ENCODE assay signal across 11 cellular contexts in genomic region chr16:54926166-54926838, GRCh38. TPM values are rescaled to one million over a fixed set of nuclear protein-coding genes. Genes with fewer than 3 reads are reported as not detected.
A peak's percentile ranks its signal among the peaks of the same experiment; 100 is the strongest.
DNase-seq lines count a peak whose midpoint lies in the region; ATAC-seq and TF ChIP-seq lines count a peak whose summit lies in the region.
"Had no signal": no experiment of that assay in that cellular context is flagged by ENCODE, and none has a peak within 500 bp of the region (broad histone marks: within the 10 kb centered on the region; RNA-seq: fewer than 3 reads in every experiment).

No MANE protein-coding gene starts in this region.

- no peak for ATAC-seq in HG02973 (IDR thresholded peaks at IDR 0.05; ENCODE audit: unreplicated experiment)
- ATAC-seq in activated CD8-positive, alpha-beta memory T cell treated with anti-CD3 and anti-CD28 coated beads, Interleukin-2, amount 10 ng/mL, durations not matched to agents 7 days and 5 days: no peak

- H3K36me3 Mint-ChIP-seq in activated CD8-positive, alpha-beta memory T cell treated with anti-CD3 and anti-CD28 coated beads, Interleukin-2, amount 10 ng/mL, durations not matched to agents 7 days and 5 days: peaks cover 4% of the 10 kb centered on the region
- H3K36me3 Mint-ChIP-seq in activated naive CD8-positive, alpha-beta T cell treated with anti-CD3 and anti-CD28 coated beads for 36 hours: peaks cover 11% of the 10 kb centered on the region

- no peaks in the 10 kb centered on the region for H3K9me2 ChIP-seq in OCI-LY7 (ENCODE audit: insufficient read depth, low read length)

- no peak for TF ChIP-seq CTCF in A673 (conservative IDR thresholded peaks at IDR 0.05; ENCODE audit: low read depth, low read length)
- no peak for TF ChIP-seq CTCF in HL-60 (IDR thresholded peaks at IDR 0.05; ENCODE audit: insufficient read depth, low read length)
- no peak for TF ChIP-seq CTCF in OCI-LY7 (conservative IDR thresholded peaks at IDR 0.05; ENCODE audit: low read length)
- TF ChIP-seq CTCF in foreskin fibroblast (IDR thresholded peaks at IDR 0.05; ENCODE audit: low read depth, low read length): no peak

- H3K4me3 ChIP-seq in A673 (ENCODE audit: low read depth, low read length, poor library complexity, severe bottlenecking): peak overlapping the region; percentile 88
- 0 out of 2 replicates have a peak overlapping the region, but pooled peaks have one; percentile 59 for H3K4me3 ChIP-seq in HL-60 (replicated peaks; ENCODE audit: insufficient read depth, low read length)
- peak overlapping the region; percentile 91 for H3K4me3 ChIP-seq in OCI-LY7 (ENCODE audit: low read depth, low read length, poor library complexity, severe bottlenecking)
- peak overlapping the region; percentile 16 to 95 for H3K4me3 ChIP-seq in foreskin fibroblast (ENCODE audit: low read depth in 1 of 2, low read length in 2 of 2)

- H3K36me3 ChIP-seq in A673 (ENCODE audit: insufficient read depth, low read length, poor library complexity, severe bottlenecking) (peaks cover 9% of the 10 kb centered on the region), OCI-LY7 (ENCODE audit: insufficient read depth, low read length) (peaks cover 29% of the 10 kb centered on the region)

- intact Hi-C loops in A673 (cut with micrococcal nuclease; ENCODE audit: unreplicated experiment) (loop anchor here (5.0 to 10.0 kb wide), 5 partner anchors 292 to 1222 kb away; partner anchors contain the start of genes FTO and RPGRIP1L), OCI-LY7 (cut with micrococcal nuclease; ENCODE audit: unreplicated experiment) (loop anchor here (5.0 to 10.0 kb wide), 3 partner anchors 109 to 1862 kb away; partner anchors contain the start of genes FTO and RPGRIP1L)

- BruUV-seq in A673 (replicated peaks; lab: Mats Ljungman, UMichigan) (no TSS peak), OCI-LY7 (replicated peaks; lab: Mats Ljungman, UMichigan) (TSS peak; percentile 95)

- peaks cover 27% of the 10 kb centered on the region for H4K20me1 ChIP-seq in OCI-LY7 (ENCODE audit: insufficient read depth, low read length)

- H3K4me2 ChIP-seq in OCI-LY7 (ENCODE audit: low read length): peak overlapping the region; percentile 76

- H2AFZ ChIP-seq in OCI-LY7 (ENCODE audit: low read length): no peak overlapping the region

- no peak for DNase-seq in A673 (ENCODE audit: low spot score)
- DNase-seq in HL-60 (ENCODE audit: low read depth in 1 of 2, low spot score in 1 of 2): peak in 1 of 2 experiments; percentile 27
- DNase-seq in OCI-LY7 (ENCODE audit: low spot score): peak; percentile 70
- DNase-seq in foreskin fibroblast: peak; percentile 53 to 76
- no peak for DNase-seq in activated CD8-positive, alpha-beta memory T cell treated with anti-CD3 and anti-CD28 coated beads, Interleukin-2, amount 10 ng/mL, durations not matched to agents 7 days and 5 days
- no peak for DNase-seq in activated CD4-positive, alpha-beta T cell treated with anti-CD3 and anti-CD28 coated beads, Interleukin-2, amount 50 U/mL, for 4 hours
- DNase-seq in activated naive CD8-positive, alpha-beta T cell treated with anti-CD3 and anti-CD28 coated beads for 36 hours: no peak
- DNase-seq: activated naive CD4-positive, alpha-beta T cell; T1000 had no signal

- POLR2A ChIA-PET in A673 (lab: Charles Lee; ENCODE audit: low non-redundant PET) (no interaction called here), OCI-LY7 (lab: Charles Lee) (interaction anchor here (0.7 to 5.4 kb wide), 5 partner anchors 10 to 29 kb away, joined by 3 to 48 read pairs (median 5); no protein-coding TSS in a partner anchor)

- no peaks in the 10 kb centered on the region for H3K9me3 ChIP-seq in A673 (ENCODE audit: low read depth, low read length, poor library complexity, severe bottlenecking)
- H3K9me3 ChIP-seq in OCI-LY7 (ENCODE audit: low read length): no peaks in the 10 kb centered on the region

- peaks cover 53% of the 10 kb centered on the region for H3K27me3 Mint-ChIP-seq in activated CD8-positive, alpha-beta memory T cell treated with anti-CD3 and anti-CD28 coated beads, Interleukin-2, amount 10 ng/mL, durations not matched to agents 7 days and 5 days
- peaks cover 75% of the 10 kb centered on the region for H3K27me3 Mint-ChIP-seq in activated naive CD8-positive, alpha-beta T cell treated with anti-CD3 and anti-CD28 coated beads for 36 hours

- no peak overlapping the region for H3K27ac Mint-ChIP-seq in activated CD8-positive, alpha-beta memory T cell treated with anti-CD3 and anti-CD28 coated beads, Interleukin-2, amount 10 ng/mL, durations not matched to agents 7 days and 5 days
- no peak overlapping the region for H3K27ac Mint-ChIP-seq in activated naive CD8-positive, alpha-beta T cell treated with anti-CD3 and anti-CD28 coated beads for 36 hours

- peaks cover 19% of the 10 kb centered on the region for H3K4me1 Mint-ChIP-seq in activated CD8-positive, alpha-beta memory T cell treated with anti-CD3 and anti-CD28 coated beads, Interleukin-2, amount 10 ng/mL, durations not matched to agents 7 days and 5 days
- peaks cover 22% of the 10 kb centered on the region for H3K4me1 Mint-ChIP-seq in activated naive CD8-positive, alpha-beta T cell treated with anti-CD3 and anti-CD28 coated beads for 36 hours

- peaks cover 67% of the 10 kb centered on the region for H3K79me2 ChIP-seq in OCI-LY7 (ENCODE audit: insufficient read depth, low read depth, low read length)

- H3K4me1 ChIP-seq in A673 (ENCODE audit: insufficient read depth, low read length, poor library complexity, severe bottlenecking) (peaks cover 47% of the 10 kb centered on the region), OCI-LY7 (ENCODE audit: insufficient read depth, low read length, poor library complexity, severe bottlenecking) (peaks cover 54% of the 10 kb centered on the region)

- no peaks in the 10 kb centered on the region for H3K27me3 ChIP-seq in A673 (replicated peaks; ENCODE audit: insufficient read depth, low read depth, low read length, poor library complexity)
- H3K27me3 ChIP-seq in HL-60 (ENCODE audit: insufficient read depth, poor library complexity, severe bottlenecking): no peaks in the 10 kb centered on the region

- H3K9me3 Mint-ChIP-seq in activated CD8-positive, alpha-beta memory T cell treated with anti-CD3 and anti-CD28 coated beads, Interleukin-2, amount 10 ng/mL, durations not matched to agents 7 days and 5 days (ENCODE audit: low read depth): peaks cover 2% of the 10 kb centered on the region
- H3K9me3 Mint-ChIP-seq in activated naive CD8-positive, alpha-beta T cell treated with anti-CD3 and anti-CD28 coated beads for 36 hours: peaks cover 7% of the 10 kb centered on the region

- H3K4me3 Mint-ChIP-seq in activated CD8-positive, alpha-beta memory T cell treated with anti-CD3 and anti-CD28 coated beads, Interleukin-2, amount 10 ng/mL, durations not matched to agents 7 days and 5 days: no peak overlapping the region
- no peak overlapping the region for H3K4me3 Mint-ChIP-seq in activated naive CD8-positive, alpha-beta T cell treated with anti-CD3 and anti-CD28 coated beads for 36 hours

- CTCF ChIA-PET in A673 (lab: Charles Lee) (no interaction called here), OCI-LY7 (lab: Charles Lee; ENCODE audit: unreplicated experiment) (no interaction called here)
- CTCF ChIA-PET in activated CD8-positive, alpha-beta memory T cell treated with anti-CD3 and anti-CD28 coated beads, Interleukin-2, amount 10 ng/mL, durations not matched to agents 7 days and 5 days (lab: Charles Lee): no interaction called here

- H3K27ac ChIP-seq in A673 (ENCODE audit: low read depth, low read length, poor library complexity, severe bottlenecking) (no peak overlapping the region), HL-60 (replicated peaks) (peak overlapping the region; percentile 93), OCI-LY7 (ENCODE audit: low read depth, low read length, poor library complexity, severe bottlenecking) (peak overlapping the region; percentile 80)

RNA-seq across cellular contexts. Expression of gene IRX5, which starts 4.4 kb away (rescaled TPM):
- total RNA-seq in A673 (2021): 9.0 and 9.3 TPM in 2 replicates
- total RNA-seq in OCI-LY7 (2014; rRNA removed; shearing (Covaris generic)): 5.9 and 7.7 TPM in 2 replicates
- total RNA-seq in OCI-LY7 (2022): 5.0 and 5.1 TPM in 2 replicates
- not detected for total RNA-seq in activated CD8-positive, alpha-beta memory T cell treated with anti-CD3 and anti-CD28 coated beads, Interleukin-2, amount 10 ng/mL, durations not matched to agents 7 days and 5 days
- total RNA-seq in activated naive CD8-positive, alpha-beta T cell treated with anti-CD3 and anti-CD28 coated beads for 36 hours: not detected
- total RNA-seq: fibroblast of villous mesenchyme had no signal

Comparison
In these comparisons a context has a peak if more than half of its experiments do, and no peak if none do; other contexts are left out.
1. DNase-seq: peak in OCI-LY7 (single experiment) and foreskin fibroblast (2 of 2); none in A673 (single experiment), activated CD8-positive, alpha-beta memory T cell treated with anti-CD3 and anti-CD28 coated beads, Interleukin-2, amount 10 ng/mL, durations not matched to agents 7 days and 5 days (single experiment), activated CD4-positive, alpha-beta T cell treated with anti-CD3 and anti-CD28 coated beads, Interleukin-2, amount 50 U/mL, for 4 hours (0 of 2) and activated naive CD8-positive, alpha-beta T cell treated with anti-CD3 and anti-CD28 coated beads for 36 hours (single experiment).
2. Peak in every context shown above with its lines, with median percentiles within 50 percentile points of each other: H3K4me3 ChIP-seq.